In the genomic region with DNA sequence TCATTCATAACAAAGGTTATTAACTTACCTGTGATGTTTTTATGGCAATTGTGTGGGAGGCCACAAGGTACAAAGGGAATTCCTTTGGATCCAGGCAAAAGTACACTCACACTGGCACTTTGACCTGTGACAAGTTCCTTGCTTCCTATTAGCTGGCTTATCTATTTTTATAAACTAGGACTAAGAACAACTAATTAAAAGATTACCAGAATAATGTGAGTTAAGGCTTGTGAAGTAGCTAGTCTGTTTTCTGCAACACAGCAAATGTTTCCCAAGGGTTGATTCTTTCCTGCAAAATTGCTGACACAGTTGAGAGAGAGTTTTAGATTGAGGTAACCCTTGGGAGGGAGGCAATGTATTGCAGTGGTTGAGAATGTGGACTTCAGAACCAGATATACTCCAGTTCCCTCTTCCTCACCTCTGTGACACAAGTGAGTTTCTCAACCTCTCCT, we compare ENCODE assay signal across 21 cellular contexts.
"Had no signal": no experiment of that assay in that cellular context is flagged by ENCODE, and none has a peak within 500 bp of the region (broad histone marks: within the 10 kb centered on the region; RNA-seq: fewer than 3 reads in every experiment).

No MANE protein-coding gene starts in this region.

- H3K27ac ChIP-seq: dorsolateral prefrontal cortex, esophagus muscularis mucosa, pancreas, thoracic aorta, upper lobe of left lung had no signal

- H3K9me3 ChIP-seq: esophagus muscularis mucosa, pancreas, thoracic aorta, upper lobe of left lung had no signal

- ATAC-seq: activated naive CD4-positive, alpha-beta T cell treated with anti-CD3 and anti-CD28 coated beads, Interleukin-2, amount 50 U/mL, for 72 hours; activated T-helper 17 cell treated with anti-CD3 and anti-CD28 coated beads, Interleukin-2, amount 50 U/mL, for 72 hours; effector memory CD8-positive, alpha-beta T cell; left cardiac atrium; pancreas; sciatic nerve; WTC11 had no signal

- H3K27me3 ChIP-seq: dorsolateral prefrontal cortex, esophagus muscularis mucosa, pancreas, upper lobe of left lung had no signal

- H3K4me3 ChIP-seq: dorsolateral prefrontal cortex, esophagus muscularis mucosa, pancreas, thoracic aorta, upper lobe of left lung had no signal

- FAIRE-seq: astrocyte, colon, endothelial cell of umbilical vein, frontal cortex, islet of Langerhans, pancreas had no signal

- DNase-seq: activated T-cell treated with anti-CD3 and anti-CD28 coated beads, Interleukin-2, amount 50 U/mL, for 1 hour; dorsolateral prefrontal cortex; effector memory CD8-positive, alpha-beta T cell; hypothalamus; left cardiac atrium; pancreas; stimulated activated CD4-positive, alpha-beta T cell treated with anti-CD3 and anti-CD28 coated beads, Interleukin-2, amount 100 ng/mL, for 48 hours; stimulated activated naive CD4-positive, alpha-beta T cell; T1000; upper lobe of left lung had no signal

- H3K36me3 ChIP-seq: esophagus muscularis mucosa, pancreas, thoracic aorta, upper lobe of left lung had no signal

- H3K4me1 ChIP-seq: esophagus muscularis mucosa, pancreas, upper lobe of left lung had no signal
